ENCODE assay signal across 1 cellular context in the genomic region with DNA sequence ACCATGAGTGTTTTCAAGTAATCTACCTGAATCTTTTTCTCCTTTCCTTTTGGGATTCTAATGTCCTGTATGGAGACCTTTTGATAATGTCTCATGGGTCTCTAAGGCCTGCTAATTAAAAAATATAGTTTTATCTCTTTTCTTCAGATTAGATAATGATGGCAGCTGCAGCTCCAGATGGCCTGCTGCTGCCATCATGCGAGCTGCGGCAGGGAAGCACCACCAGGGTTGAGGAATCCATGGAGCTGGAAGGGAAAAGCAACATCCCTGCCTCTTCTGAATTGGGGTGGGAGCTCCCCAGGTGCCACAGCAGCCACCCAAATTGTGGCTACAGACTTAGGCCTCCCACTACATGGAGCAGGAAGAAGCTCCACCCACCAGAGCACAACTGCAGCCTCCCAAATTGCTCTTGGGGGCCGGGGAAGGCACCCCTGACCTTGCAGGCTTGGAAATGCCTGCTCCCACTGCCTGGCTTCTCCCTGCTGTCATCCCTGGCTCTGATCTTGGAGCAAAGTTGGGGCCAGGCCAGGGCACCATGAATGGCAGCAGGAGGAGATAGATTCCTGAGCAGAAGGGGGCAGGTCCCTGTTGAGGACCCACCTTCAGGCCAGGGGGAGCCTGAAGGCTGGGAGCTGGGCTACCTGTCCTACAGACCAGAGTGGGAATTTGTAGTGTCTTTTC.
TF ChIP-seq lines count a peak whose summit lies in the region.

No MANE protein-coding gene starts in this region.

TF ChIP-seq in HepG2, 621 proteins besides CTCF, POLR2A, EP300 and RAD21:
- TF ChIP-seq ZNF776 (CRISPR knock-in tag; IDR thresholded peaks at IDR 0.05): no peak
- TF ChIP-seq STAG1 (CRISPR knock-in tag; IDR thresholded peaks at IDR 0.05): 0 out of 2 replicates have a peak, but pooled peaks have one; percentile 9
- no peak for TF ChIP-seq ZNF883 (CRISPR knock-in tag; IDR thresholded peaks at IDR 0.05; ENCODE audit: not compliant biosample characterization)
